ENCODE assay signal across 10 cellular contexts in genomic region chr7:11458736-11459483, GRCh38.
DNase-seq lines count a peak whose midpoint lies in the region; ATAC-seq and TF ChIP-seq lines count a peak whose summit lies in the region.
"Had no signal": no experiment of that assay in that cellular context is flagged by ENCODE, and none has a peak within 500 bp of the region (broad histone marks: within the 10 kb centered on the region; RNA-seq: fewer than 3 reads in every experiment).

No MANE protein-coding gene starts in this region.

- H3K27ac ChIP-seq in RWPE1 (no peak overlapping the region), gastroesophageal sphincter (peak overlapping the region in 2 of 4 donors; percentile 28 to 40)
- H3K27ac ChIP-seq: ovary had no signal

- WGBS in gastroesophageal sphincter (ENCODE audit: low coverage in 1 of 2), 2 donors = 57% methylated on average over 5 of the region's 5 CpGs

- no peaks in the 10 kb centered on the region for H3K36me3 ChIP-seq in gastroesophageal sphincter
- H3K36me3 ChIP-seq: ovary had no signal

- no peak for TF ChIP-seq POLR2A in gastroesophageal sphincter (IDR thresholded peaks at IDR 0.05)

- ATAC-seq in GM21529 (IDR thresholded peaks at IDR 0.05; ENCODE audit: unreplicated experiment) (peak; percentile 64), gastroesophageal sphincter (peak; percentile 73), sciatic nerve (no peak)

- no peak for TF ChIP-seq EP300 in gastroesophageal sphincter (IDR thresholded peaks at IDR 0.05)

- H3K4me1 ChIP-seq in gastroesophageal sphincter = peaks cover 0 to 23% (median 0%) of the 10 kb centered on the region in 3 donors

- POLR2A ChIA-PET in RWPE1 (lab: Yijun Ruan, JAX; ENCODE audit: low non-redundant PET) = no interaction called here

- DNase-seq in ACHN = peak; percentile 39
- DNase-seq in RWPE1 (ENCODE audit: low spot score) = peak; percentile 18
- DNase-seq in sciatic nerve (ENCODE audit: low spot score) = no peak
- no peak for DNase-seq in UCSD-AML1 (lab: John Stamatoyannopoulos, UW; ENCODE audit: unreplicated experiment)
- no peak for DNase-seq in NCI-H146 treated with DMSO at 0.1 percent for 48 hours (lab: John Stamatoyannopoulos, UW; ENCODE audit: unreplicated experiment)
- DNase-seq in T-helper 9 cell = no peak
- DNase-seq: NCI-H2029, ovary had no signal

- no peak for TF ChIP-seq CTCF in RWPE1 (conservative IDR thresholded peaks at IDR 0.05; ENCODE audit: low read depth)
- no peak for TF ChIP-seq CTCF in gastroesophageal sphincter (IDR thresholded peaks at IDR 0.05)

- no peaks in the 10 kb centered on the region for H3K9me3 ChIP-seq in gastroesophageal sphincter
- H3K9me3 ChIP-seq: ovary had no signal

- CTCF ChIA-PET in RWPE1 (lab: Yijun Ruan, JAX) = no interaction called here

- no peaks in the 10 kb centered on the region for H3K27me3 ChIP-seq in gastroesophageal sphincter
- H3K27me3 ChIP-seq: ovary had no signal

- no peak overlapping the region for H3K4me3 ChIP-seq in gastroesophageal sphincter
- H3K4me3 ChIP-seq: ovary had no signal

- in situ Hi-C loops in ACHN (cut with HindIII; ENCODE audit: low pct_ligation_motif_present, low pct_unique_long_range_greater_than_20kb, low sequenced_read_pairs) = no loop called here

- intact Hi-C loops in sciatic nerve (cut with DNase I) = no loop called here

Comparison
In these comparisons a context has a peak if more than half of its experiments do, and no peak if none do; other contexts are left out.
1. DNase-seq: peak in ACHN (single experiment) and RWPE1 (single experiment); none in sciatic nerve (single experiment), UCSD-AML1 (single experiment), NCI-H146 treated with DMSO at 0.1 percent for 48 hours (single experiment) and T-helper 9 cell (single experiment).